ENCODE assay signal across 1 cellular context in genomic region chr20:52727740-52728456, GRCh38.
TF ChIP-seq lines count a peak whose summit lies in the region.

No MANE protein-coding gene starts in this region.

TF ChIP-seq in GM23338, 12 proteins besides CTCF, POLR2A, EP300 and RAD21 (continued from another document):
- no peak for TF ChIP-seq ZNF462 (CRISPR knock-in tag; IDR thresholded peaks at IDR 0.05)
